ENCODE assay signal across 9 cellular contexts in genomic region chr19:40612831-40613668, GRCh38. TPM values are rescaled to one million over a fixed set of nuclear protein-coding genes. Genes with fewer than 3 reads are reported as not detected.
A peak's percentile ranks its signal among the peaks of the same experiment; 100 is the strongest.
DNase-seq lines count a peak whose midpoint lies in the region; ATAC-seq, FAIRE-seq and TF ChIP-seq lines count a peak whose summit lies in the region.
"Had no signal": no experiment of that assay in that cellular context is flagged by ENCODE, and none has a peak within 500 bp of the region (broad histone marks: within the 10 kb centered on the region; RNA-seq: fewer than 3 reads in every experiment).

No MANE protein-coding gene starts in this region.

- H3K4me1 ChIP-seq in adrenal gland (replicated peaks in 1 of 2) (peaks cover 12 to 14% of the 10 kb centered on the region in 2 donors), kidney (ENCODE audit: control insufficient read depth in 1 of 2, insufficient read depth in 1 of 2, low read depth in 1 of 2, low read length in 2 of 2) (peaks cover 0 to 8% of the 10 kb centered on the region in 2 donors)

- TF ChIP-seq POLR2A in adrenal gland (IDR thresholded peaks at IDR 0.05): no peak

- peaks cover 0 to under 1% of the 10 kb centered on the region in 2 donors for H3K36me3 ChIP-seq in adrenal gland (replicated peaks in 1 of 2)
- H3K36me3 ChIP-seq in kidney (ENCODE audit: control insufficient read depth in 1 of 2, insufficient read depth in 2 of 2, low read length in 2 of 2): no peaks in the 10 kb centered on the region

- DNase-seq in NCI-H1417 (lab: John Stamatoyannopoulos, UW) (peak in 2 of 3 experiments; percentile 2 to 79), NCI-H1417 treated with DMSO at 0.1 percent for 48 hours (lab: John Stamatoyannopoulos, UW) (no peak), SKM-1 treated with dmso at 0.1 percent for 144 hours (lab: John Stamatoyannopoulos, UW; ENCODE audit: unreplicated experiment) (peak; percentile 72), adrenal gland (peak; percentile 59 to 90 (median 73)), kidney (peak; percentile 88), GM19239 (ENCODE audit: insufficient read length, low spot score) (no peak)
- DNase-seq in stimulated activated CD4-positive, alpha-beta T cell treated with anti-CD3 and anti-CD28 coated beads, TNF-alpha, amount 100 ng/mL, for 4 hours (ENCODE audit: low read depth in 3 of 3): peak; percentile 75 to 78 (median 75)

- FAIRE-seq in kidney (lab: Jason Lieb, UNC): no peak
- FAIRE-seq in GM19239 (lab: Jason Lieb, UNC): no peak
- FAIRE-seq: A204.1 had no signal

- H3K9me3 ChIP-seq in adrenal gland (replicated peaks in 1 of 3): no peaks in the 10 kb centered on the region
- H3K9me3 ChIP-seq in kidney (ENCODE audit: control insufficient read depth in 1 of 2, low read length in 2 of 2): no peaks in the 10 kb centered on the region

- TF ChIP-seq CTCF in adrenal gland (IDR thresholded peaks at IDR 0.05): no peak
- no peak for TF ChIP-seq CTCF in kidney (IDR thresholded peaks at IDR 0.05; ENCODE audit: borderline replicate concordance, extremely low read depth, insufficient read depth)

- H3K4me3 ChIP-seq in adrenal gland (peak overlapping the region in 3 of 4 donors; percentile 39 to 81 (median 39)), kidney (ENCODE audit: low read length in 2 of 2) (peak overlapping the region in 1 of 2 donors; percentile 60)

- no peaks in the 10 kb centered on the region for H3K27me3 ChIP-seq in adrenal gland

- intact Hi-C loops in adrenal gland (cut with DNase I) (no loop called here), kidney (cut with DNase I) (no loop called here)

- H3K9ac ChIP-seq in kidney (ENCODE audit: low read length in 2 of 2): no peak overlapping the region

- ATAC-seq in GM19452 (IDR thresholded peaks at IDR 0.05; ENCODE audit: unreplicated experiment): no peak

- H3K27ac ChIP-seq in adrenal gland (peak overlapping the region; percentile 57 to 95 (median 73)), kidney (ENCODE audit: low read depth in 2 of 2, low read length in 2 of 2) (peak overlapping the region; percentile 51 to 54)

- WGBS in adrenal gland, 4 donors: 11 to 28% (median 20%) methylated on average over 23 to 49 of the region's 49 CpGs

RNA-seq across cellular contexts. Expression of gene LTBP4, which starts 11.9 kb away (rescaled TPM):
- 100 to 1,000 TPM in 6 of 8 donors, 10 to 100 TPM in 2; 46.7 to 205 (median 121) TPM for total RNA-seq in adrenal gland
- polyA plus RNA-seq in adrenal gland: 100 to 1,000 TPM in 2 of 3 donors, 10 to 100 TPM in 1; 15.3 to 272 (median 142) TPM
- total RNA-seq in kidney: 155 TPM
- 52.1 TPM for polyA plus RNA-seq in kidney (ENCODE audit: insufficient read depth, low read depth, low replicate concordance)

RNA-seq across cellular contexts. Expression of gene SHKBP1, which starts 36.4 kb away (rescaled TPM):
- total RNA-seq in adrenal gland (10 to 100 TPM; 37.4 to 96.3 (median 51.6) TPM), kidney (69.6 TPM)
- polyA plus RNA-seq in adrenal gland (100 to 1,000 TPM in 2 of 3 donors, 10 to 100 TPM in 1; 17.8 to 157 (median 118) TPM), kidney (ENCODE audit: insufficient read depth, low read depth, low replicate concordance) (91.3 TPM)

Comparison
In these comparisons a context has a peak if more than half of its experiments do, and no peak if none do; other contexts are left out.
1. DNase-seq: peak in NCI-H1417 (2 of 3), SKM-1 treated with dmso at 0.1 percent for 144 hours (single experiment), adrenal gland (7 of 7), kidney (single experiment) and stimulated activated CD4-positive, alpha-beta T cell treated with anti-CD3 and anti-CD28 coated beads, TNF-alpha, amount 100 ng/mL, for 4 hours (3 of 3); none in NCI-H1417 treated with DMSO at 0.1 percent for 48 hours (single experiment) and GM19239 (single experiment).